ENCODE assay signal across 10 cellular contexts in the genomic region with DNA sequence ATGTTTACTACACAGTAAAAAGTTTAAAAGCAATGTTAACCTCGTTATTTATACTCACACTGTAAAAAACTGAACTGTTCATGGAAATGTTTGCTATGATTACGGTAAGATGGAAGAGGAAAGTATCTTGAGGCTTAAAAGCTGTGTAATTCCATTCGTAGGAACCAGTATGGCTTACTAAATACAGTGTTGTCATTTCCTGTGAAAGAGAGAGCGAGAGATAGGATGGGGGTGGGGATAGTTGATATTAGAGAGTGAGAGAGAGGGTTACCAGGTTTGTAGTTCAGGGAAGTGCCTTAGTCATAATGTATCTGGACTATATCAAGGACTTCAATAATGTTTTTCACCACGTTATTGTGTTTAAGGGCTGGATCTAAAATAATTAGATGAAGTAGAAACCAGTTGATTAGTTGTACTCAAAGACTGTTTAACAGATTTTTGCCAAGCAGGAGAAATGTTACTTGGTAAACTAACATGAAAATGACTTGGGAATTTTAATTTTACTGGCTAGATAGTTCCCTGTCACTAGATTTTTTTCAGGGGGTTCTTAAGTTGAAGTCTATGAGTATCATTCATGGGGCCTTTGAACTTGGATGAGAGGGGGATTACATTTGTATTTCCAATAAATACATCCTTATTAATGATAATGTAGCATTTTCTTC. TPM values are rescaled to one million over a fixed set of nuclear protein-coding genes. Genes with fewer than 3 reads are reported as not detected.
DNase-seq lines count a peak whose midpoint lies in the region; ATAC-seq and TF ChIP-seq lines count a peak whose summit lies in the region.
"Had no signal": no experiment of that assay in that cellular context is flagged by ENCODE, and none has a peak within 500 bp of the region (broad histone marks: within the 10 kb centered on the region; RNA-seq: fewer than 3 reads in every experiment).

No MANE protein-coding gene starts in this region.

- peaks cover 7% of the 10 kb centered on the region for H3K27me3 Mint-ChIP-seq in activated CD4-positive, alpha-beta memory T cell treated with anti-CD3 and anti-CD28 coated beads for 36 hours
- H3K27me3 Mint-ChIP-seq in activated CD4-positive, alpha-beta memory T cell treated with anti-CD3 and anti-CD28 coated beads, Interleukin-2, amount 10 ng/mL, durations not matched to agents 7 days and 5 days, result peaks cover 14% of the 10 kb centered on the region

- peak overlapping the region; percentile 43 for H3K27ac Mint-ChIP-seq in activated CD4-positive, alpha-beta memory T cell treated with anti-CD3 and anti-CD28 coated beads for 36 hours
- no peak overlapping the region for H3K27ac Mint-ChIP-seq in activated CD4-positive, alpha-beta memory T cell treated with anti-CD3 and anti-CD28 coated beads, Interleukin-2, amount 10 ng/mL, durations not matched to agents 7 days and 5 days

- intact Hi-C loops in activated CD4-positive, alpha-beta memory T cell treated with anti-CD3 and anti-CD28 coated beads for 36 hours (cut with micrococcal nuclease), result loop anchor here (1.0 to 10.0 kb wide), 2 partner anchors 24 to 502 kb away; no protein-coding TSS in a partner anchor
- intact Hi-C loops in heart right ventricle (cut with DNase I), result no loop called here

- no peaks in the 10 kb centered on the region for H3K36me3 Mint-ChIP-seq in activated CD4-positive, alpha-beta memory T cell treated with anti-CD3 and anti-CD28 coated beads for 36 hours
- H3K36me3 Mint-ChIP-seq in activated CD4-positive, alpha-beta memory T cell treated with anti-CD3 and anti-CD28 coated beads, Interleukin-2, amount 10 ng/mL, durations not matched to agents 7 days and 5 days (ENCODE audit: low read depth), result no peaks in the 10 kb centered on the region

- TF ChIP-seq CTCF in heart right ventricle (IDR thresholded peaks at IDR 0.05), result no peak

- H3K27ac ChIP-seq in SK-N-MC (peak overlapping the region; percentile 91), heart right ventricle (peak overlapping the region in 2 of 10 donors; percentile 4 to 10)

- peaks cover 0 to 79% (median 55%) of the 10 kb centered on the region in 9 donors for H3K4me1 ChIP-seq in heart right ventricle

- peaks cover 21% of the 10 kb centered on the region for H3K4me1 Mint-ChIP-seq in activated CD4-positive, alpha-beta memory T cell treated with anti-CD3 and anti-CD28 coated beads for 36 hours (ENCODE audit: low read depth)
- peaks cover 29% of the 10 kb centered on the region for H3K4me1 Mint-ChIP-seq in activated CD4-positive, alpha-beta memory T cell treated with anti-CD3 and anti-CD28 coated beads, Interleukin-2, amount 10 ng/mL, durations not matched to agents 7 days and 5 days

- H3K36me3 ChIP-seq in SK-N-MC (ENCODE audit: insufficient read depth, low read length) (peaks cover under 1% of the 10 kb centered on the region; the same call in 1 of the 2 replicates), heart right ventricle (no peaks in the 10 kb centered on the region)

- no peaks in the 10 kb centered on the region; the same call in 1 of the 2 replicates for H3K9me3 ChIP-seq in SK-N-MC (ENCODE audit: low read depth, low read length)
- H3K9me3 ChIP-seq in heart right ventricle, result no peaks in the 10 kb centered on the region

- no peaks in the 10 kb centered on the region for H3K9me3 Mint-ChIP-seq in activated CD4-positive, alpha-beta memory T cell treated with anti-CD3 and anti-CD28 coated beads for 36 hours
- H3K9me3 Mint-ChIP-seq in activated CD4-positive, alpha-beta memory T cell treated with anti-CD3 and anti-CD28 coated beads, Interleukin-2, amount 10 ng/mL, durations not matched to agents 7 days and 5 days, result no peaks in the 10 kb centered on the region

- H3K4me3 Mint-ChIP-seq in activated CD4-positive, alpha-beta memory T cell treated with anti-CD3 and anti-CD28 coated beads for 36 hours, result no peak overlapping the region
- H3K4me3 Mint-ChIP-seq in activated CD4-positive, alpha-beta memory T cell treated with anti-CD3 and anti-CD28 coated beads, Interleukin-2, amount 10 ng/mL, durations not matched to agents 7 days and 5 days, result no peak overlapping the region

- no peak for DNase-seq in activated CD4-positive, alpha-beta memory T cell treated with anti-CD3 and anti-CD28 coated beads for 36 hours
- DNase-seq in activated CD4-positive, alpha-beta memory T cell treated with anti-CD3 and anti-CD28 coated beads, Interleukin-2, amount 10 ng/mL, durations not matched to agents 7 days and 5 days, result no peak
- DNase-seq in SK-N-MC (ENCODE audit: low read depth, low spot score) (no peak), heart right ventricle (no peak), amygdala (lab: John Stamatoyannopoulos, UW) (no peak)
- no peak for DNase-seq in stimulated activated naive CD8-positive, alpha-beta T cell treated with anti-CD3 and anti-CD28 coated beads, Interleukin-15, Interleukin-2, amounts not matched to agents 100 U/mL and 50 U/mL, for 24 hours
- DNase-seq: NCI-H345; stimulated activated CD4-positive, alpha-beta T cell treated with anti-CD3 and anti-CD28 coated beads, Interleukin-1b, Interleukin-23, amount 100 ng/mL, for 48 hours had no signal

- 46 to 53% methylated on average over 5 of the region's 5 CpGs for WGBS in heart right ventricle, 2 donors

- H3K27me3 ChIP-seq in heart right ventricle, result no peaks in the 10 kb centered on the region

- CTCF ChIA-PET in activated CD4-positive, alpha-beta memory T cell treated with anti-CD3 and anti-CD28 coated beads for 36 hours (lab: Charles Lee), result no interaction called here
- CTCF ChIA-PET in activated CD4-positive, alpha-beta memory T cell treated with anti-CD3 and anti-CD28 coated beads, Interleukin-2, amount 10 ng/mL, durations not matched to agents 7 days and 5 days (lab: Charles Lee), result no interaction called here

- POLR2A ChIA-PET in activated CD4-positive, alpha-beta memory T cell treated with anti-CD3 and anti-CD28 coated beads for 36 hours (lab: Charles Lee), result no interaction called here
- POLR2A ChIA-PET in activated CD4-positive, alpha-beta memory T cell treated with anti-CD3 and anti-CD28 coated beads, Interleukin-2, amount 10 ng/mL, durations not matched to agents 7 days and 5 days (lab: Charles Lee), result interaction anchor here (1.7 kb wide), 1 partner anchor 27 kb away, joined by 4 read pairs; no protein-coding TSS in a partner anchor

- H3K4me3 ChIP-seq in SK-N-MC (peak overlapping the region; percentile 65; the same call in 1 of the 2 replicates), heart right ventricle (no peak overlapping the region)

- H3K9ac ChIP-seq in SK-N-MC (ENCODE audit: insufficient read length), result peak overlapping the region; percentile 18

- peak in 7 of 8 donors; percentile 75 to 92 (median 85) for ATAC-seq in heart right ventricle
- ATAC-seq in stimulated activated naive CD8-positive, alpha-beta T cell treated with anti-CD3 and anti-CD28 coated beads, Interleukin-15, Interleukin-2, amounts not matched to agents 100 U/mL and 50 U/mL, for 24 hours, result peak; percentile 36
- ATAC-seq in esophagus mucosa, result no peak
- no peak for ATAC-seq in HG03045 (IDR thresholded peaks at IDR 0.05; ENCODE audit: unreplicated experiment)

RNA-seq across cellular contexts. Expression of a gene that starts 30.4 kb away (rescaled TPM):
- total RNA-seq in activated CD4-positive, alpha-beta memory T cell treated with anti-CD3 and anti-CD28 coated beads for 36 hours, result 10 to 100 TPM; 39.0 to 39.3 TPM
- 10 to 100 TPM; 45.9 to 46.3 TPM for total RNA-seq in activated CD4-positive, alpha-beta memory T cell treated with anti-CD3 and anti-CD28 coated beads, Interleukin-2, amount 10 ng/mL, durations not matched to agents 7 days and 5 days
- total RNA-seq in heart right ventricle, result 10 to 100 TPM; 50.5 to 79.9 (median 59.0) TPM
- polyA plus RNA-seq in heart right ventricle, result 10 to 100 TPM; 17.4 to 57.9 TPM
- 134 TPM for total RNA-seq in esophagus mucosa

Comparison
In these comparisons a context has a peak if more than half of its experiments do, and no peak if none do; other contexts are left out.
1. ATAC-seq: peak in heart right ventricle (7 of 8) and stimulated activated naive CD8-positive, alpha-beta T cell treated with anti-CD3 and anti-CD28 coated beads, Interleukin-15, Interleukin-2, amounts not matched to agents 100 U/mL and 50 U/mL, for 24 hours (single experiment); none in esophagus mucosa (single experiment) and HG03045 (single experiment).